In genomic region chr2:65300772-65301711, GRCh38 we compare ENCODE assay signal across 8 cellular contexts.
A peak's percentile ranks its signal among the peaks of the same experiment; 100 is the strongest.
DNase-seq lines count a peak whose midpoint lies in the region; ATAC-seq and TF ChIP-seq lines count a peak whose summit lies in the region.

No MANE protein-coding gene starts in this region.

- ATAC-seq in GM19023 (IDR thresholded peaks at IDR 0.05; ENCODE audit: unreplicated experiment) (peak; percentile 86), HG03280 (IDR thresholded peaks at IDR 0.05; ENCODE audit: unreplicated experiment) (peak; percentile 66), gastrocnemius medialis (peak; percentile 31 to 38)

- H3K9me3 Mint-ChIP-seq in activated naive CD4-positive, alpha-beta T cell treated with anti-CD3 and anti-CD28 coated beads, Interleukin-2, amount 10 ng/mL, durations not matched to agents 7 days and 5 days, result no peaks in the 10 kb centered on the region

- intact Hi-C loops in gastrocnemius medialis (cut with DNase I; ENCODE audit: low total_unique reads), result loop anchor here (2.0 kb wide), 1 partner anchor 136 kb away; no protein-coding TSS in a partner anchor

- no peaks in the 10 kb centered on the region for H3K27me3 ChIP-seq in cardiac muscle cell
- no peaks in the 10 kb centered on the region for H3K27me3 ChIP-seq in gastrocnemius medialis

- H3K4me3 ChIP-seq in cardiac muscle cell, result no peak overlapping the region
- peak overlapping the region in 1 of 4 donors; percentile 5 for H3K4me3 ChIP-seq in gastrocnemius medialis

- H3K27ac Mint-ChIP-seq in activated naive CD4-positive, alpha-beta T cell treated with anti-CD3 and anti-CD28 coated beads, Interleukin-2, amount 10 ng/mL, durations not matched to agents 7 days and 5 days, result peak overlapping the region; percentile 96

- H3K27me3 Mint-ChIP-seq in activated naive CD4-positive, alpha-beta T cell treated with anti-CD3 and anti-CD28 coated beads, Interleukin-2, amount 10 ng/mL, durations not matched to agents 7 days and 5 days, result peaks cover 4% of the 10 kb centered on the region

- no peaks in the 10 kb centered on the region for H3K36me3 Mint-ChIP-seq in activated naive CD4-positive, alpha-beta T cell treated with anti-CD3 and anti-CD28 coated beads, Interleukin-2, amount 10 ng/mL, durations not matched to agents 7 days and 5 days

- H3K9me3 ChIP-seq in cardiac muscle cell (ENCODE audit: low read depth) (no peaks in the 10 kb centered on the region), gastrocnemius medialis (no peaks in the 10 kb centered on the region)

- DNase-seq in A172 (ENCODE audit: low spot score) (peak; percentile 34), SHP77 treated with DMSO at 0.1 percent for 48 hours (lab: John Stamatoyannopoulos, UW) (peak; percentile 20), cardiac muscle cell (ENCODE audit: low read depth in 1 of 2, low spot score in 1 of 2) (peak; percentile 25 to 70), gastrocnemius medialis (peak in 1 of 2 donors; percentile 33), NCI-H1930 (lab: John Stamatoyannopoulos, UW) (no peak)
- DNase-seq in activated naive CD4-positive, alpha-beta T cell treated with anti-CD3 and anti-CD28 coated beads, Interleukin-2, amount 10 ng/mL, durations not matched to agents 7 days and 5 days, result peak; percentile 86

- H3K4me1 ChIP-seq in cardiac muscle cell (ENCODE audit: low read depth) (peaks cover 23% of the 10 kb centered on the region), gastrocnemius medialis (peaks cover 28 to 31% of the 10 kb centered on the region in 2 donors)

- peak; percentile 2 for TF ChIP-seq CTCF in cardiac muscle cell (IDR thresholded peaks at IDR 0.05; ENCODE audit: low read depth, low read length)
- no peak for TF ChIP-seq CTCF in gastrocnemius medialis (IDR thresholded peaks at IDR 0.05 in 4 of 5, conservative IDR thresholded peaks at IDR 0.05 in 1 of 5)

- H3K4me1 Mint-ChIP-seq in activated naive CD4-positive, alpha-beta T cell treated with anti-CD3 and anti-CD28 coated beads, Interleukin-2, amount 10 ng/mL, durations not matched to agents 7 days and 5 days, result peaks cover 57% of the 10 kb centered on the region

- in situ Hi-C loops in gastrocnemius medialis (cut with MboI; ENCODE audit: low sequenced_read_pairs in 4 of 4), result no loop called here

- CTCF ChIA-PET in activated naive CD4-positive, alpha-beta T cell treated with anti-CD3 and anti-CD28 coated beads, Interleukin-2, amount 10 ng/mL, durations not matched to agents 7 days and 5 days (lab: Charles Lee), result interaction anchor here (0.7 to 1.5 kb wide), 4 partner anchors 9 to 107 kb away, joined by 3 to 4 read pairs (median 3); no protein-coding TSS in a partner anchor

- H3K4me3 Mint-ChIP-seq in activated naive CD4-positive, alpha-beta T cell treated with anti-CD3 and anti-CD28 coated beads, Interleukin-2, amount 10 ng/mL, durations not matched to agents 7 days and 5 days, result peak overlapping the region; percentile 71

- H3K36me3 ChIP-seq in cardiac muscle cell (no peaks in the 10 kb centered on the region), gastrocnemius medialis (no peaks in the 10 kb centered on the region)

- TF ChIP-seq POLR2A in gastrocnemius medialis (IDR thresholded peaks at IDR 0.05), result no peak

- H3K27ac ChIP-seq in cardiac muscle cell (no peak overlapping the region), gastrocnemius medialis (peak overlapping the region; percentile 50 to 71 (median 62))

Comparison
In these comparisons a context has a peak if more than half of its experiments do, and no peak if none do; other contexts are left out.
1. DNase-seq: peak in A172 (single experiment), SHP77 treated with DMSO at 0.1 percent for 48 hours (single experiment), activated naive CD4-positive, alpha-beta T cell treated with anti-CD3 and anti-CD28 coated beads, Interleukin-2, amount 10 ng/mL, durations not matched to agents 7 days and 5 days (single experiment) and cardiac muscle cell (2 of 2); none in NCI-H1930 (0 of 2).
2. ATAC-seq: peak in every context shown above with its lines; median percentile 86 in GM19023; 66 in HG03280; 34 in gastrocnemius medialis.